In the genomic region with DNA sequence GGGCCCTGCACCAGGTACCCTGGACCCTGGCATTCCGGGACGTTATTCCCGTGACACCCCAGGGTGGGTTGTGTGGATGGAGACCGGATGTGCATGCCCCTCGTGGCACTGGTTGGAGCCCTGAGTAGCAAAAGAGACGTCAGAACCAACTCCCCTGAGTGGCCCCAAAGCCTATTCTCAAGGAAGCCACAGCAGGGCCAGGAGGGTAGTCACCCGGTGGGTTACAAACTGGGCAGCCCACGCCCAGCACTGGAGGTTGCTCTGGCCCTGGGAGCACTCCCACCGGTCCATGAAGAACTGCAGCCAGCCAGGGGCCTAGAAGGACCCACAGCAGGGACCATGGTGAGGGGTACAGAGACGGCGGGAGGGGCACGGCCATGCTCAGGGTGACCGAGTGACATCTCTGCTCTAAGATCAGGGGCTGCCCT, we compare ENCODE assay signal across 8 cellular contexts. TPM values are rescaled to one million over a fixed set of nuclear protein-coding genes. Genes with fewer than 3 reads are reported as not detected.
DNase-seq lines count a peak whose midpoint lies in the region; ATAC-seq lines count a peak whose summit lies in the region.

No MANE protein-coding gene starts in this region.

- H3K4me3 ChIP-seq in iPS-20b (ENCODE audit: low read length), result peak overlapping the region; percentile 42; the same call in 1 of the 2 replicates

- H3K9ac ChIP-seq in iPS-20b (ENCODE audit: low read depth, low read length), result peak overlapping the region; percentile 39; the same call in 1 of the 2 replicates

- no peaks in the 10 kb centered on the region for H3K36me3 Mint-ChIP-seq in activated CD8-positive, alpha-beta memory T cell treated with anti-CD3 and anti-CD28 coated beads, Interleukin-2, amount 10 ng/mL, durations not matched to agents 7 days and 5 days
- H3K36me3 Mint-ChIP-seq in activated CD8-positive, alpha-beta T cell treated with anti-CD3 and anti-CD28 coated beads, Interleukin-2, amount 10 ng/mL, durations not matched to agents 7 days and 5 days (ENCODE audit: low read depth), result peaks cover 9% of the 10 kb centered on the region

- no peaks in the 10 kb centered on the region for H3K9me3 ChIP-seq in iPS-20b (ENCODE audit: insufficient read depth, low read depth, low read length)

- peak overlapping the region; percentile 75 for H3K4me3 Mint-ChIP-seq in activated CD8-positive, alpha-beta memory T cell treated with anti-CD3 and anti-CD28 coated beads, Interleukin-2, amount 10 ng/mL, durations not matched to agents 7 days and 5 days
- H3K4me3 Mint-ChIP-seq in activated CD8-positive, alpha-beta T cell treated with anti-CD3 and anti-CD28 coated beads, Interleukin-2, amount 10 ng/mL, durations not matched to agents 7 days and 5 days, result peak overlapping the region; percentile 83

- no peak overlapping the region for H3K27ac ChIP-seq in iPS-20b (ENCODE audit: low read length)
- H3K27ac ChIP-seq in substantia nigra (ENCODE audit: low read depth, low read length, poor library complexity, severe bottlenecking), result peak overlapping the region; percentile 55

- H3K27me3 Mint-ChIP-seq in activated CD8-positive, alpha-beta memory T cell treated with anti-CD3 and anti-CD28 coated beads, Interleukin-2, amount 10 ng/mL, durations not matched to agents 7 days and 5 days, result no peaks in the 10 kb centered on the region
- no peaks in the 10 kb centered on the region for H3K27me3 Mint-ChIP-seq in activated CD8-positive, alpha-beta T cell treated with anti-CD3 and anti-CD28 coated beads, Interleukin-2, amount 10 ng/mL, durations not matched to agents 7 days and 5 days (ENCODE audit: low read depth)

- peak overlapping the region; percentile 95 for H3K27ac Mint-ChIP-seq in activated CD8-positive, alpha-beta memory T cell treated with anti-CD3 and anti-CD28 coated beads, Interleukin-2, amount 10 ng/mL, durations not matched to agents 7 days and 5 days
- peak overlapping the region; percentile 95 for H3K27ac Mint-ChIP-seq in activated CD8-positive, alpha-beta T cell treated with anti-CD3 and anti-CD28 coated beads, Interleukin-2, amount 10 ng/mL, durations not matched to agents 7 days and 5 days

- H3K27me3 ChIP-seq in iPS-20b (ENCODE audit: insufficient read depth, low read length), result peaks cover 8% of the 10 kb centered on the region

- CTCF ChIA-PET in activated CD8-positive, alpha-beta memory T cell treated with anti-CD3 and anti-CD28 coated beads, Interleukin-2, amount 10 ng/mL, durations not matched to agents 7 days and 5 days (lab: Charles Lee), result interaction anchor here (1.0 to 4.8 kb wide), 6 partner anchors 10 to 41 kb away, joined by 3 to 25 read pairs (median 4); no protein-coding TSS in a partner anchor
- CTCF ChIA-PET in activated CD8-positive, alpha-beta T cell treated with anti-CD3 and anti-CD28 coated beads, Interleukin-2, amount 10 ng/mL, durations not matched to agents 7 days and 5 days (lab: Charles Lee), result interaction anchor here (0.9 to 3.6 kb wide), 4 partner anchors 9 to 42 kb away, joined by 5 to 20 read pairs (median 6); no protein-coding TSS in a partner anchor

- H3K4me1 ChIP-seq in iPS-20b (ENCODE audit: insufficient read depth, low read length), result peaks cover 36% of the 10 kb centered on the region

- POLR2A ChIA-PET in activated CD8-positive, alpha-beta T cell treated with anti-CD3 and anti-CD28 coated beads, Interleukin-2, amount 10 ng/mL, durations not matched to agents 7 days and 5 days (lab: Charles Lee), result interaction anchor here (1.1 to 2.2 kb wide), 3 partner anchors 9 to 26 kb away, joined by 3 to 7 read pairs (median 6); no protein-coding TSS in a partner anchor

- DNase-seq in activated CD8-positive, alpha-beta memory T cell treated with anti-CD3 and anti-CD28 coated beads, Interleukin-2, amount 10 ng/mL, durations not matched to agents 7 days and 5 days, result peak; percentile 76
- no peak for DNase-seq in activated CD8-positive, alpha-beta memory T cell treated with anti-CD3 and anti-CD28 coated beads, Interleukin-2, amount 50 U/mL, for 4 hours
- DNase-seq in activated CD8-positive, alpha-beta T cell treated with anti-CD3 and anti-CD28 coated beads, Interleukin-2, amount 10 ng/mL, durations not matched to agents 7 days and 5 days, result peak; percentile 68
- peak in 1 of 49 donors; percentile 64 for DNase-seq in substantia nigra (lab: John Stamatoyannopoulos, UW)
- DNase-seq in COR-L47 (lab: John Stamatoyannopoulos, UW), result no peak

- H3K4me1 Mint-ChIP-seq in activated CD8-positive, alpha-beta memory T cell treated with anti-CD3 and anti-CD28 coated beads, Interleukin-2, amount 10 ng/mL, durations not matched to agents 7 days and 5 days, result peaks cover 49% of the 10 kb centered on the region
- H3K4me1 Mint-ChIP-seq in activated CD8-positive, alpha-beta T cell treated with anti-CD3 and anti-CD28 coated beads, Interleukin-2, amount 10 ng/mL, durations not matched to agents 7 days and 5 days (ENCODE audit: low read depth), result peaks cover 74% of the 10 kb centered on the region

- no peaks in the 10 kb centered on the region for H3K36me3 ChIP-seq in iPS-20b (ENCODE audit: insufficient read depth, low read depth, low read length)

- peak; percentile 28 for ATAC-seq in activated CD8-positive, alpha-beta memory T cell treated with anti-CD3 and anti-CD28 coated beads, Interleukin-2, amount 10 ng/mL, durations not matched to agents 7 days and 5 days
- peak; percentile 21 for ATAC-seq in activated CD8-positive, alpha-beta T cell treated with anti-CD3 and anti-CD28 coated beads, Interleukin-2, amount 10 ng/mL, durations not matched to agents 7 days and 5 days
- ATAC-seq in GM18870 (IDR thresholded peaks at IDR 0.05; ENCODE audit: unreplicated experiment), result no peak
- ATAC-seq in GM21423 (IDR thresholded peaks at IDR 0.05; ENCODE audit: unreplicated experiment), result no peak

- H3K9me3 Mint-ChIP-seq in activated CD8-positive, alpha-beta memory T cell treated with anti-CD3 and anti-CD28 coated beads, Interleukin-2, amount 10 ng/mL, durations not matched to agents 7 days and 5 days (ENCODE audit: low read depth), result no peaks in the 10 kb centered on the region
- H3K9me3 Mint-ChIP-seq in activated CD8-positive, alpha-beta T cell treated with anti-CD3 and anti-CD28 coated beads, Interleukin-2, amount 10 ng/mL, durations not matched to agents 7 days and 5 days (ENCODE audit: insufficient read depth), result no peaks in the 10 kb centered on the region

RNA-seq across cellular contexts. Expression of a gene that starts 7.5 kb away (rescaled TPM):
- total RNA-seq in activated CD8-positive, alpha-beta memory T cell treated with anti-CD3 and anti-CD28 coated beads, Interleukin-2, amount 10 ng/mL, durations not matched to agents 7 days and 5 days, result 10 to 100 TPM; 22.6 to 28.1 TPM
- total RNA-seq in activated CD8-positive, alpha-beta T cell treated with anti-CD3 and anti-CD28 coated beads, Interleukin-2, amount 10 ng/mL, durations not matched to agents 7 days and 5 days, result 10 to 100 TPM; 26.5 to 29.8 TPM

RNA-seq across cellular contexts. Expression of a gene that starts 7.6 kb away (rescaled TPM):
- total RNA-seq in activated CD8-positive, alpha-beta memory T cell treated with anti-CD3 and anti-CD28 coated beads, Interleukin-2, amount 10 ng/mL, durations not matched to agents 7 days and 5 days, result 10 to 100 TPM; 58.4 to 68.4 TPM
- 10 to 100 TPM; 47.9 to 52.9 TPM for total RNA-seq in activated CD8-positive, alpha-beta T cell treated with anti-CD3 and anti-CD28 coated beads, Interleukin-2, amount 10 ng/mL, durations not matched to agents 7 days and 5 days

RNA-seq across cellular contexts. Expression of a gene that starts 29.5 kb away (rescaled TPM):
- total RNA-seq in activated CD8-positive, alpha-beta memory T cell treated with anti-CD3 and anti-CD28 coated beads, Interleukin-2, amount 10 ng/mL, durations not matched to agents 7 days and 5 days, result 100 to 1,000 TPM; 156 to 189 TPM
- total RNA-seq in activated CD8-positive, alpha-beta T cell treated with anti-CD3 and anti-CD28 coated beads, Interleukin-2, amount 10 ng/mL, durations not matched to agents 7 days and 5 days, result 100 to 1,000 TPM; 181 to 196 TPM

RNA-seq across cellular contexts. Expression of a gene that starts 43.8 kb away (rescaled TPM):
- total RNA-seq in activated CD8-positive, alpha-beta memory T cell treated with anti-CD3 and anti-CD28 coated beads, Interleukin-2, amount 10 ng/mL, durations not matched to agents 7 days and 5 days, result 10 to 100 TPM in 1 of 2 experiments, 1 to 10 TPM in 1; 7.3 to 21.8 TPM
- 10 to 100 TPM; 20.2 to 27.8 TPM for total RNA-seq in activated CD8-positive, alpha-beta T cell treated with anti-CD3 and anti-CD28 coated beads, Interleukin-2, amount 10 ng/mL, durations not matched to agents 7 days and 5 days

RNA-seq across cellular contexts. Expression of a gene that starts 49.4 kb away (rescaled TPM):
- total RNA-seq in activated CD8-positive, alpha-beta memory T cell treated with anti-CD3 and anti-CD28 coated beads, Interleukin-2, amount 10 ng/mL, durations not matched to agents 7 days and 5 days, result 10 to 100 TPM in 1 of 2 experiments, 1 to 10 TPM in 1; 9.3 to 11.4 TPM
- 10 to 100 TPM in 1 of 2 experiments, 1 to 10 TPM in 1; 9.9 to 11.0 TPM for total RNA-seq in activated CD8-positive, alpha-beta T cell treated with anti-CD3 and anti-CD28 coated beads, Interleukin-2, amount 10 ng/mL, durations not matched to agents 7 days and 5 days

Comparison
In these comparisons a context has a peak if more than half of its experiments do, and no peak if none do; other contexts are left out.
1. DNase-seq: peak in activated CD8-positive, alpha-beta memory T cell treated with anti-CD3 and anti-CD28 coated beads, Interleukin-2, amount 10 ng/mL, durations not matched to agents 7 days and 5 days (single experiment) and activated CD8-positive, alpha-beta T cell treated with anti-CD3 and anti-CD28 coated beads, Interleukin-2, amount 10 ng/mL, durations not matched to agents 7 days and 5 days (single experiment); none in activated CD8-positive, alpha-beta memory T cell treated with anti-CD3 and anti-CD28 coated beads, Interleukin-2, amount 50 U/mL, for 4 hours (single experiment) and COR-L47 (single experiment).
2. ATAC-seq: peak in activated CD8-positive, alpha-beta memory T cell treated with anti-CD3 and anti-CD28 coated beads, Interleukin-2, amount 10 ng/mL, durations not matched to agents 7 days and 5 days (single experiment) and activated CD8-positive, alpha-beta T cell treated with anti-CD3 and anti-CD28 coated beads, Interleukin-2, amount 10 ng/mL, durations not matched to agents 7 days and 5 days (single experiment); none in GM18870 (single experiment) and GM21423 (single experiment).